1 cellular context compared by ENCODE assay signal in the genomic region with DNA sequence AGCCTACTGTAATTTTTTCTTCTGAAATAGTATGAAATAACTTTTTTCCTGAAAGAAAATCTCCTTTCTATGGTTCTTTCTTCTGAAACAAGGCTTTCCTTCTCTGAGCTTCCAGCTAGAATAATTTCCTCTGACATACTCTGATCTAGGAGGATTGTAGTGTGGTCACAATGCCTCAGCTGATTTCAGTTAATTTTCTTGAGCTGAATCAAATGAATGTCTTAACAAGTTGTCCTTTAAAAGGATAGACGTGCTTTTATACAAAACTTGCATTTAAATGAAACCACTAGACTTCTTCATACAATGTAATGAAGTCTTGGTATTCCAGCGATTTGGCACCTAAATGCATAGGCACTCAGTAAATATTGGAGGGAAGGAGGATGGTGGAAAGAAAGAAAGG.
TF ChIP-seq lines count a peak whose summit lies in the region.

No MANE protein-coding gene starts in this region.

TF ChIP-seq in GM23338, 12 proteins besides CTCF, POLR2A, EP300 and RAD21 (continued from another document):
- TF ChIP-seq, protein P1, sequence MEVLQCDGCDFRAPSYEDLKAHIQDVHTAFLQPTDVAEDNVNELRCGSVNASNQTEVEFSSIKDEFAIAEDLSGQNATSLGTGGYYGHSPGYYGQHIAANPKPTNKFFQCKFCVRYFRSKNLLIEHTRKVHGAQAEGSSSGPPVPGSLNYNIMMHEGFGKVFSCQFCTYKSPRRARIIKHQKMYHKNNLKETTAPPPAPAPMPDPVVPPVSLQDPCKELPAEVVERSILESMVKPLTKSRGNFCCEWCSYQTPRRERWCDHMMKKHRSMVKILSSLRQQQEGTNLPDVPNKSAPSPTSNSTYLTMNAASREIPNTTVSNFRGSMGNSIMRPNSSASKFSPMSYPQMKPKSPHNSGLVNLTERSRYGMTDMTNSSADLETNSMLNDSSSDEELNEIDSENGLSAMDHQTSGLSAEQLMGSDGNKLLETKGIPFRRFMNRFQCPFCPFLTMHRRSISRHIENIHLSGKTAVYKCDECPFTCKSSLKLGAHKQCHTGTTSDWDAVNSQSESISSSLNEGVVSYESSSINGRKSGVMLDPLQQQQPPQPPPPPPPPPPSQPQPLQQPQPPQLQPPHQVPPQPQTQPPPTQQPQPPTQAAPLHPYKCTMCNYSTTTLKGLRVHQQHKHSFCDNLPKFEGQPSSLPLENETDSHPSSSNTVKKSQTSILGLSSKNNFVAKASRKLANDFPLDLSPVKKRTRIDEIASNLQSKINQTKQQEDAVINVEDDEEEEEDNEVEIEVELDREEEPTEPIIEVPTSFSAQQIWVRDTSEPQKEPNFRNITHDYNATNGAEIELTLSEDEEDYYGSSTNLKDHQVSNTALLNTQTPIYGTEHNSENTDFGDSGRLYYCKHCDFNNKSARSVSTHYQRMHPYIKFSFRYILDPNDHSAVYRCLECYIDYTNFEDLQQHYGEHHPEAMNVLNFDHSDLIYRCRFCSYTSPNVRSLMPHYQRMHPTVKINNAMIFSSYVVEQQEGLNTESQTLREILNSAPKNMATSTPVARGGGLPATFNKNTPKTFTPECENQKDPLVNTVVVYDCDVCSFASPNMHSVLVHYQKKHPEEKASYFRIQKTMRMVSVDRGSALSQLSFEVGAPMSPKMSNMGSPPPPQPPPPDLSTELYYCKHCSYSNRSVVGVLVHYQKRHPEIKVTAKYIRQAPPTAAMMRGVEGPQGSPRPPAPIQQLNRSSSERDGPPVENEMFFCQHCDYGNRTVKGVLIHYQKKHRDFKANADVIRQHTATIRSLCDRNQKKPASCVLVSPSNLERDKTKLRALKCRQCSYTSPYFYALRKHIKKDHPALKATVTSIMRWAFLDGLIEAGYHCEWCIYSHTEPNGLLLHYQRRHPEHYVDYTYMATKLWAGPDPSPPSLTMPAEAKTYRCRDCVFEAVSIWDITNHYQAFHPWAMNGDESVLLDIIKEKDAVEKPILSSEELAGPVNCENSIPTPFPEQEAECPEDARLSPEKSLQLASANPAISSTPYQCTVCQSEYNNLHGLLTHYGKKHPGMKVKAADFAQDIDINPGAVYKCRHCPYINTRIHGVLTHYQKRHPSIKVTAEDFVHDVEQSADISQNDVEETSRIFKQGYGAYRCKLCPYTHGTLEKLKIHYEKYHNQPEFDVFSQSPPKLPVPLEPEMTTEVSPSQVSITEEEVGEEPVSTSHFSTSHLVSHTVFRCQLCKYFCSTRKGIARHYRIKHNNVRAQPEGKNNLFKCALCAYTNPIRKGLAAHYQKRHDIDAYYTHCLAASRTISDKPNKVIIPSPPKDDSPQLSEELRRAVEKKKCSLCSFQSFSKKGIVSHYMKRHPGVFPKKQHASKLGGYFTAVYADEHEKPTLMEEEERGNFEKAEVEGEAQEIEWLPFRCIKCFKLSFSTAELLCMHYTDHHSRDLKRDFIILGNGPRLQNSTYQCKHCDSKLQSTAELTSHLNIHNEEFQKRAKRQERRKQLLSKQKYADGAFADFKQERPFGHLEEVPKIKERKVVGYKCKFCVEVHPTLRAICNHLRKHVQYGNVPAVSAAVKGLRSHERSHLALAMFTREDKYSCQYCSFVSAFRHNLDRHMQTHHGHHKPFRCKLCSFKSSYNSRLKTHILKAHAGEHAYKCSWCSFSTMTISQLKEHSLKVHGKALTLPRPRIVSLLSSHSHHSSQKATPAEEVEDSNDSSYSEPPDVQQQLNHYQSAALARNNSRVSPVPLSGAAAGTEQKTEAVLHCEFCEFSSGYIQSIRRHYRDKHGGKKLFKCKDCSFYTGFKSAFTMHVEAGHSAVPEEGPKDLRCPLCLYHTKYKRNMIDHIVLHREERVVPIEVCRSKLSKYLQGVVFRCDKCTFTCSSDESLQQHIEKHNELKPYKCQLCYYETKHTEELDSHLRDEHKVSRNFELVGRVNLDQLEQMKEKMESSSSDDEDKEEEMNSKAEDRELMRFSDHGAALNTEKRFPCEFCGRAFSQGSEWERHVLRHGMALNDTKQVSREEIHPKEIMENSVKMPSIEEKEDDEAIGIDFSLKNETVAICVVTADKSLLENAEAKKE (CRISPR knock-in tag; IDR thresholded peaks at IDR 0.05): no peak
- no peak for TF ChIP-seq CREB1 (CRISPR knock-in tag; IDR thresholded peaks at IDR 0.05; ENCODE audit: low read depth)
- no peak for TF ChIP-seq ZNF331 (CRISPR knock-in tag; IDR thresholded peaks at IDR 0.05; ENCODE audit: low read depth)
- TF ChIP-seq POLR2AphosphoS5 (IDR thresholded peaks at IDR 0.05; ENCODE audit: low read depth): no peak
- no peak for TF ChIP-seq JUNB (IDR thresholded peaks at IDR 0.05; ENCODE audit: unreplicated experiment)
- TF ChIP-seq STAT1 (IDR thresholded peaks at IDR 0.05; ENCODE audit: unreplicated experiment): no peak
- no peak for TF ChIP-seq EZH2phosphoT487 (IDR thresholded peaks at IDR 0.05; ENCODE audit: unreplicated experiment)
- no peak for TF ChIP-seq NANOG (IDR thresholded peaks at IDR 0.05; ENCODE audit: borderline replicate concordance)
- no peak for TF ChIP-seq REST (IDR thresholded peaks at IDR 0.05; ENCODE audit: unreplicated experiment)
